17 cellular contexts compared by ENCODE assay signal in the genomic region with DNA sequence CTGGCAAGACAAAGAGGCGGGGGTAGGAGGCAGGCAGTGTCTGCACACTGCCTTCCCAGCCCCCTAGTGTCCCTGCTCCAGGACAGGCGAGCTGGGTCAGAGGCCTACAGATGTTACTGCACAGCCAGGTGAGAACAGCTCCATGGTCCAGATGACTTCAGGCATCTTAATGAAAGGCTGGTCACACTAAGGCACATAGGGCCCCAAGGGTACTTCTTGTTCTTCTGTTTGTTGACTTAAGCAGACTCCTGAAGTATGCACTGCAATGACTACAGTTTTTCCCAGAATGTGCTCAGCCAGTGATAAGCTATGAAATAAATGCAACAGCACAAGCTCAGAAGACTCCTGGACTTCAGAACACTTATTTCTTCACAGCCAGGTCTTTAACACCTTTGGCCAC.
"Had no signal": no experiment of that assay in that cellular context is flagged by ENCODE, and none has a peak within 500 bp of the region (broad histone marks: within the 10 kb centered on the region; RNA-seq: fewer than 3 reads in every experiment).

No MANE protein-coding gene starts in this region.

- H3K4me2 ChIP-seq: SK-N-SH had no signal

- H3K4me3 ChIP-seq: body of pancreas, colonic mucosa, gastroesophageal sphincter, heart left ventricle, pancreas, stomach had no signal

- H3K27me3 ChIP-seq: body of pancreas, colonic mucosa, gastroesophageal sphincter, heart left ventricle, pancreas, stomach had no signal

- H3K27ac Mint-ChIP-seq: activated naive CD8-positive, alpha-beta T cell; immature natural killer cell; naive thymus-derived CD8-positive, alpha-beta T cell; type B pancreatic cell had no signal

- DNase-seq: activated CD4-positive, alpha-beta T cell treated with anti-CD3 and anti-CD28 coated beads, Interleukin-2, amount 50 U/mL, for 1 hour; activated gamma-delta T cell treated with Interleukin-2 at 50 U/mL for 16 hours; amygdala; body of pancreas; caudate nucleus; colonic mucosa; heart left ventricle; immature natural killer cell; naive thymus-derived CD8-positive, alpha-beta T cell; pancreas; SK-N-SH; stomach; T-helper 1 cell; T1000 had no signal

- ATAC-seq: body of pancreas; gastroesophageal sphincter; heart left ventricle; naive thymus-derived CD8-positive, alpha-beta T cell; pancreas had no signal

- H3K4me3 Mint-ChIP-seq: activated naive CD8-positive, alpha-beta T cell; immature natural killer cell; naive thymus-derived CD8-positive, alpha-beta T cell; type B pancreatic cell had no signal

- H3K9me3 ChIP-seq: body of pancreas, colonic mucosa, pancreas, SK-N-SH had no signal

- H3K27me3 Mint-ChIP-seq: activated naive CD8-positive, alpha-beta T cell; naive thymus-derived CD8-positive, alpha-beta T cell; type B pancreatic cell had no signal

- H3K36me3 ChIP-seq: colonic mucosa, pancreas had no signal

- H3K9me2 ChIP-seq: SK-N-SH had no signal

- H3K4me1 Mint-ChIP-seq: immature natural killer cell had no signal

- H3K27ac ChIP-seq: body of pancreas, colonic mucosa, gastroesophageal sphincter, heart left ventricle, pancreas, stomach had no signal

- H3K4me1 ChIP-seq: body of pancreas, colonic mucosa, gastroesophageal sphincter, heart left ventricle, pancreas, stomach had no signal
